Comparison of ENCODE assay signal across 8 cellular contexts in genomic region chrX:8738588-8739189, GRCh38. TPM values are rescaled to one million over a fixed set of nuclear protein-coding genes. Genes with fewer than 3 reads are reported as not detected.
DNase-seq lines count a peak whose midpoint lies in the region; ATAC-seq and TF ChIP-seq lines count a peak whose summit lies in the region.

No MANE protein-coding gene starts in this region.

- under 1% methylated on average over 7 of the region's 7 CpGs for WGBS in right cardiac atrium

- H3K27ac ChIP-seq in right cardiac atrium (ENCODE audit: low read length) = no peak overlapping the region

- no peaks in the 10 kb centered on the region for H3K36me3 Mint-ChIP-seq in activated CD8-positive, alpha-beta T cell treated with anti-CD3 and anti-CD28 coated beads for 36 hours (ENCODE audit: low read depth)

- ATAC-seq in activated CD8-positive, alpha-beta T cell treated with anti-CD3 and anti-CD28 coated beads for 36 hours = no peak
- peak in 1 of 2 donors; percentile 36 for ATAC-seq in right cardiac atrium
- no peak for ATAC-seq in GM19455 (IDR thresholded peaks at IDR 0.05; ENCODE audit: unreplicated experiment)
- no peak for ATAC-seq in GM19467 (IDR thresholded peaks at IDR 0.05; ENCODE audit: unreplicated experiment)

- H3K4me1 ChIP-seq in right cardiac atrium (ENCODE audit: control insufficient read depth, insufficient read depth, low read length) = no peaks in the 10 kb centered on the region

- POLR2A ChIA-PET in AG04449 (lab: Yijun Ruan, JAX) = no interaction called here
- POLR2A ChIA-PET in activated CD8-positive, alpha-beta T cell treated with anti-CD3 and anti-CD28 coated beads for 36 hours (lab: Charles Lee) = no interaction called here

- intact Hi-C loops in activated CD8-positive, alpha-beta T cell treated with anti-CD3 and anti-CD28 coated beads for 36 hours (cut with micrococcal nuclease) = loop anchor here (5.0 kb wide), 1 partner anchor 741 kb away; no protein-coding TSS in a partner anchor
- intact Hi-C loops in right cardiac atrium (cut with DNase I) = loop anchor here (5.0 to 10.0 kb wide), 3 partner anchors 374 to 744 kb away; no protein-coding TSS in a partner anchor

- TF ChIP-seq CTCF in AG04449 (IDR thresholded peaks at IDR 0.05; ENCODE audit: insufficient read depth, low read length, missing control alignments) (peak; percentile 30), GM12864 (IDR thresholded peaks at IDR 0.05; ENCODE audit: low read depth, low read length, missing control alignments) (peak; percentile 43)
- peak; percentile 61 for TF ChIP-seq CTCF in activated CD8-positive, alpha-beta T cell treated with anti-CD3 and anti-CD28 coated beads for 36 hours (IDR thresholded peaks at IDR 0.05)

- no peaks in the 10 kb centered on the region for H3K4me1 Mint-ChIP-seq in activated CD8-positive, alpha-beta T cell treated with anti-CD3 and anti-CD28 coated beads for 36 hours (ENCODE audit: low read depth)

- no peaks in the 10 kb centered on the region for H3K27me3 ChIP-seq in right cardiac atrium (ENCODE audit: control insufficient read depth, insufficient read depth)

- H3K27me3 Mint-ChIP-seq in activated CD8-positive, alpha-beta T cell treated with anti-CD3 and anti-CD28 coated beads for 36 hours = peaks cover 5% of the 10 kb centered on the region

- H3K9me3 Mint-ChIP-seq in activated CD8-positive, alpha-beta T cell treated with anti-CD3 and anti-CD28 coated beads for 36 hours = no peaks in the 10 kb centered on the region

- no peaks in the 10 kb centered on the region for H3K9me3 ChIP-seq in right cardiac atrium (ENCODE audit: control insufficient read depth, low read length)

- H3K4me3 ChIP-seq in AG04449 (ENCODE audit: low read depth, low read length) (no peak overlapping the region), GM12864 (ENCODE audit: low read depth, low read length) (no peak overlapping the region), right cardiac atrium (ENCODE audit: low read length) (no peak overlapping the region)

- H3K4me3 Mint-ChIP-seq in activated CD8-positive, alpha-beta T cell treated with anti-CD3 and anti-CD28 coated beads for 36 hours = no peak overlapping the region

- no peak overlapping the region for H3K27ac Mint-ChIP-seq in activated CD8-positive, alpha-beta T cell treated with anti-CD3 and anti-CD28 coated beads for 36 hours

- CTCF ChIA-PET in AG04449 (lab: Yijun Ruan, JAX) = interaction anchor here (0.7 to 2.8 kb wide), 21 partner anchors 8 to 749 kb away, joined by 3 to 34 read pairs (median 4); no protein-coding TSS in a partner anchor
- CTCF ChIA-PET in activated CD8-positive, alpha-beta T cell treated with anti-CD3 and anti-CD28 coated beads for 36 hours (lab: Charles Lee) = interaction anchor here (0.7 to 2.7 kb wide), 12 partner anchors 10 to 741 kb away, joined by 3 to 12 read pairs (median 3); no protein-coding TSS in a partner anchor

- no peak for DNase-seq in AG04449 (ENCODE audit: low read depth, low spot score)
- no peak for DNase-seq in GM12864 (ENCODE audit: low read depth)
- peak; percentile 49 for DNase-seq in NCI-H2107 treated with DMSO at 0.1 percent for 48 hours (lab: John Stamatoyannopoulos, UW; ENCODE audit: unreplicated experiment)
- peak; percentile 60 for DNase-seq in activated CD8-positive, alpha-beta T cell treated with anti-CD3 and anti-CD28 coated beads for 36 hours
- peak; percentile 34 to 64 (median 52) for DNase-seq in right cardiac atrium
- DNase-seq in stimulated activated CD8-positive, alpha-beta memory T cell treated with anti-CD3 and anti-CD28 coated beads, Interleukin-4, amount 100 ng/mL, for 48 hours = peak; percentile 45

RNA-seq across cellular contexts. Expression of gene ANOS1, which starts 6.8 kb away (rescaled TPM):
- under 1 TPM in 1 of 2 experiments, not detected in 1; 0.04 TPM for total RNA-seq in activated CD8-positive, alpha-beta T cell treated with anti-CD3 and anti-CD28 coated beads for 36 hours
- 1 to 10 TPM; 3.3 to 6.6 (median 5.2) TPM for total RNA-seq in right cardiac atrium
- polyA plus RNA-seq in right cardiac atrium = 1.8 TPM

Comparison
In these comparisons a context has a peak if more than half of its experiments do, and no peak if none do; other contexts are left out.
1. DNase-seq: peak in NCI-H2107 treated with DMSO at 0.1 percent for 48 hours (single experiment), activated CD8-positive, alpha-beta T cell treated with anti-CD3 and anti-CD28 coated beads for 36 hours (single experiment), right cardiac atrium (3 of 3) and stimulated activated CD8-positive, alpha-beta memory T cell treated with anti-CD3 and anti-CD28 coated beads, Interleukin-4, amount 100 ng/mL, for 48 hours (single experiment); none in AG04449 (single experiment) and GM12864 (single experiment).
2. RNA of gene ANOS1, which starts 6.8 kb away (total RNA-seq): 3.3 to 6.6 TPM in right cardiac atrium; 0.04 TPM in activated CD8-positive, alpha-beta T cell treated with anti-CD3 and anti-CD28 coated beads for 36 hours; every median in the first group is over 4 times any median in the second.
3. Peak in every context shown above with its lines, with median percentiles within 50 percentile points of each other: CTCF ChIP-seq.